In the genomic region with DNA sequence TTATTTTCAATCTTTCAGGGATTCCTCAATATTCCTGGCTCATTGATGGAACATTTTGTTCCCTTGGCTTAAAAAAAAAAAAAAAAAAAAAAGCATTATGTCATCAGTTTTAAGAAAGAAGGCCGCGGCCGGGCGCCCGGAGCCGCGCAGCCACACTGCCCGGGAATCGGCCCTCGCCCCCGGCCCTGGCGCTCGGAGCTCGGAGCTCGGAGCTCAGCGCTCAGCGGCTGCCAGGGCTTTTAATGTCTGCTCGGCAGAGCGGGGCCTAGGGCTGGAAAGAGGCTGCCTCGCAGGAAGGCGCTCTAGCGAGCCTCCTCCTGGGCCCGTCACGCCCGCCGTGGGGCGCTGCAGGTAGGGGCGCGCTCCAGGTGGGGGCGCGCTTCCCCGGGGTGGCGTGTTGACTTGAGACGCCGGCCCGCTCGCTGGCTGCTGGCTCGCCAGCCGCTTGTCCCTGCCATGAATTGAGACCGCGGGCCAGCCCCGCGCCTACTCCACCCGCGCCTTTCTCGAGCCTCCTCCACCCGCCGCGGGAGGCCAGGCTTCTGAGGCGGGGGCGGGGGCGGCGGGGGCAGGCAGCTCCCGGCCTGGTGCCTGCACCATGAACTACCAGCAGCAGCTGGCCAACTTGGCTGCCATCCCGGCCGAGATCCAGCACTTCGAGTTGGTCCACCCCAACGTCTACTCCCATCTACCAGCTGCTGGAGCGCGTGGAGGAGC, we compare ENCODE assay signal across 9 cellular contexts. TPM values are rescaled to one million over a fixed set of nuclear protein-coding genes. Genes with fewer than 3 reads are reported as not detected.
DNase-seq lines count a peak whose midpoint lies in the region; ATAC-seq and TF ChIP-seq lines count a peak whose summit lies in the region.
"Had no signal": no experiment of that assay in that cellular context is flagged by ENCODE, and none has a peak within 500 bp of the region (broad histone marks: within the 10 kb centered on the region; RNA-seq: fewer than 3 reads in every experiment).

No MANE protein-coding gene starts in this region.

- H2AFZ ChIP-seq in parathyroid adenoma, result peak overlapping the region; percentile 66

- no peaks in the 10 kb centered on the region for H3K4me1 ChIP-seq in parathyroid adenoma

- H3K4me2 ChIP-seq in parathyroid adenoma (ENCODE audit: low read length), result peak overlapping the region; percentile 71

- in situ Hi-C loops in SK-MEL-5 (cut with HindIII; ENCODE audit: low pct_unique_long_range_greater_than_20kb, low sequenced_read_pairs), result no loop called here

- ATAC-seq in GM21381 (IDR thresholded peaks at IDR 0.05; ENCODE audit: unreplicated experiment), result no peak
- no peak for ATAC-seq in GM18909 (IDR thresholded peaks at IDR 0.05; ENCODE audit: poor library complexity, unreplicated experiment)
- no peak for ATAC-seq in GM21360 (IDR thresholded peaks at IDR 0.05; ENCODE audit: unreplicated experiment)

- TF ChIP-seq CTCF in parathyroid adenoma (IDR thresholded peaks at IDR 0.05), result peak; percentile 29

- no peaks in the 10 kb centered on the region for H3K9me3 ChIP-seq in parathyroid adenoma (ENCODE audit: control insufficient read depth, low read length)

- no peaks in the 10 kb centered on the region for H3K36me3 ChIP-seq in parathyroid adenoma (ENCODE audit: control insufficient read depth, insufficient read depth, low read length)

- H3K27me3 ChIP-seq in parathyroid adenoma (ENCODE audit: control insufficient read depth, insufficient read depth, low read length), result no peaks in the 10 kb centered on the region

- H3K79me2 ChIP-seq in parathyroid adenoma, result no peaks in the 10 kb centered on the region

- peak overlapping the region; percentile 33 for H3K4me3 ChIP-seq in parathyroid adenoma (ENCODE audit: low read depth, low read length)

- no peak overlapping the region for H3K27ac ChIP-seq in parathyroid adenoma

- DNase-seq in stimulated activated CD4-positive, alpha-beta T cell treated with anti-CD3 and anti-CD28 coated beads, Interleukin-1b, Interleukin-23, amount 100 ng/mL, for 48 hours, result peak; percentile 12
- no peak for DNase-seq in stimulated activated CD4-positive, alpha-beta T cell treated with anti-CD3 and anti-CD28 coated beads, Interleukin-4, amount 100 ng/mL, for 24 hours
- peak; percentile 32 for DNase-seq in SK-MEL-5 (ENCODE audit: low read depth, low spot score)
- peak; percentile 24 for DNase-seq in glomerular visceral epithelial cell (ENCODE audit: extremely low spot score)

- no peak overlapping the region for H3K9ac ChIP-seq in parathyroid adenoma

RNA-seq across cellular contexts. Expression of gene TDRD5, which starts 5.4 kb away (rescaled TPM):
- total RNA-seq in SK-MEL-5 (2014; rRNA removed; shearing (Covaris generic)), result 0.05 and 0.21 TPM in 2 replicates
- polyA plus RNA-seq in SK-MEL-5 (2015; cell fraction: cytosol; rRNA removed), result 0.06 TPM in 1 of 2 replicates, not detected in the other
- 0.68 and 0.85 TPM in 2 replicates for polyA plus RNA-seq in SK-MEL-5 (2015; cell fraction: nucleus; rRNA removed)

RNA-seq across cellular contexts. Expression of gene NPHS2, which starts 10.5 kb away (rescaled TPM):
- not detected in 2 replicates for total RNA-seq in SK-MEL-5 (2014; rRNA removed; shearing (Covaris generic))
- not detected in 2 replicates for polyA plus RNA-seq in SK-MEL-5 (2015; cell fraction: cytosol; rRNA removed)
- polyA plus RNA-seq in SK-MEL-5 (2015; cell fraction: nucleus; rRNA removed), result not detected in 2 replicates
- total RNA-seq: temporal lobe had no signal
